21 cellular contexts compared by ENCODE assay signal in genomic region chr18:50776383-50776782, GRCh38. TPM values are rescaled to one million over a fixed set of nuclear protein-coding genes. Genes with fewer than 3 reads are reported as not detected.
"Had no signal": no experiment of that assay in that cellular context is flagged by ENCODE, and none has a peak within 500 bp of the region (broad histone marks: within the 10 kb centered on the region; RNA-seq: fewer than 3 reads in every experiment).

No MANE protein-coding gene starts in this region.

- H3K27ac Mint-ChIP-seq: natural killer cell treated with Interleukin-12 subunit alpha and Interleukin-12 subunit beta and Interleukin-15 and Interleukin-18, amount 100 ng/mL, for 72 hours; stimulated activated effector memory CD8-positive, alpha-beta T cell treated with anti-CD3 and anti-CD28 coated beads, Interleukin-12 subunit alpha, Interleukin-12 subunit beta, amount 100 ng/mL, for 72 hours; type B pancreatic cell had no signal

- H3K4me1 Mint-ChIP-seq: stimulated activated effector memory CD8-positive, alpha-beta T cell treated with anti-CD3 and anti-CD28 coated beads, Interleukin-12 subunit alpha, Interleukin-12 subunit beta, amount 100 ng/mL, for 72 hours had no signal

- H3K9me3 Mint-ChIP-seq: natural killer cell treated with Interleukin-12 subunit alpha and Interleukin-12 subunit beta and Interleukin-15 and Interleukin-18, amount 100 ng/mL, for 72 hours; stimulated activated effector memory CD8-positive, alpha-beta T cell treated with anti-CD3 and anti-CD28 coated beads, Interleukin-12 subunit alpha, Interleukin-12 subunit beta, amount 100 ng/mL, for 72 hours; type B pancreatic cell had no signal

- H3K36me3 ChIP-seq: esophagus muscularis mucosa, gastrocnemius medialis, heart right ventricle, pancreas, prostate gland, right lobe of liver, suprapubic skin, thyroid gland had no signal

- ATAC-seq: gastrocnemius medialis; heart right ventricle; left lobe of liver; natural killer cell treated with Interleukin-12 subunit alpha and Interleukin-12 subunit beta and Interleukin-15 and Interleukin-18, amount 100 ng/mL, for 72 hours; pancreas; right lobe of liver; stimulated activated effector memory CD8-positive, alpha-beta T cell treated with anti-CD3 and anti-CD28 coated beads, Interleukin-12 subunit alpha, Interleukin-12 subunit beta, amount 100 ng/mL, for 72 hours; stimulated activated naive CD8-positive, alpha-beta T cell treated with anti-CD3 and anti-CD28 coated beads, Interleukin-15, Interleukin-2, amounts not matched to agents 100 U/mL and 50 U/mL, for 24 hours had no signal

- H3K4me3 ChIP-seq: esophagus muscularis mucosa, gastrocnemius medialis, heart right ventricle, pancreas, prostate gland, right lobe of liver, suprapubic skin, thyroid gland had no signal

- H3K9me3 ChIP-seq: esophagus muscularis mucosa, gastrocnemius medialis, pancreas, prostate gland, right lobe of liver, thyroid gland had no signal

- H3K4me3 Mint-ChIP-seq: natural killer cell treated with Interleukin-12 subunit alpha and Interleukin-12 subunit beta and Interleukin-15 and Interleukin-18, amount 100 ng/mL, for 72 hours; stimulated activated effector memory CD8-positive, alpha-beta T cell treated with anti-CD3 and anti-CD28 coated beads, Interleukin-12 subunit alpha, Interleukin-12 subunit beta, amount 100 ng/mL, for 72 hours; type B pancreatic cell had no signal

- H3K4me1 ChIP-seq: esophagus muscularis mucosa, gastrocnemius medialis, heart right ventricle, pancreas, prostate gland, right lobe of liver, suprapubic skin, thyroid gland had no signal

- DNase-seq: effector memory CD4-positive, alpha-beta T cell; gastrocnemius medialis; heart right ventricle; hypothalamus; mammary epithelial cell; occipital lobe; pancreas; right lobe of liver; stimulated activated CD4-positive, alpha-beta T cell treated with anti-CD3 and anti-CD28 coated beads, Interleukin-4, amount 100 ng/mL, for 1 hour; stimulated activated CD8-positive, alpha-beta memory T cell treated with anti-CD3 and anti-CD28 coated beads, Interleukin-4, amount 100 ng/mL, for 48 hours; stimulated activated naive CD8-positive, alpha-beta T cell treated with anti-CD3 and anti-CD28 coated beads, Interleukin-15, Interleukin-2, amounts not matched to agents 100 U/mL and 50 U/mL, for 24 hours; thyroid gland had no signal

- H3K27me3 ChIP-seq: esophagus muscularis mucosa, gastrocnemius medialis, heart right ventricle, pancreas, right lobe of liver, suprapubic skin, thyroid gland had no signal

- H3K36me3 Mint-ChIP-seq: natural killer cell treated with Interleukin-12 subunit alpha and Interleukin-12 subunit beta and Interleukin-15 and Interleukin-18, amount 100 ng/mL, for 72 hours; stimulated activated effector memory CD8-positive, alpha-beta T cell treated with anti-CD3 and anti-CD28 coated beads, Interleukin-12 subunit alpha, Interleukin-12 subunit beta, amount 100 ng/mL, for 72 hours; type B pancreatic cell had no signal

- H3K27ac ChIP-seq: epithelial cell of prostate, esophagus muscularis mucosa, gastrocnemius medialis, heart right ventricle, pancreas, prostate gland, right lobe of liver, suprapubic skin, thyroid gland had no signal

RNA-seq across cellular contexts. Expression of gene MRO, which starts 43.4 kb away (rescaled TPM):
- total RNA-seq: mammary epithelial cell; myocyte; natural killer cell treated with Interleukin-12 subunit alpha and Interleukin-12 subunit beta and Interleukin-15 and Interleukin-18, amount 100 ng/mL, for 72 hours had no signal
- polyA plus RNA-seq: mammary epithelial cell had no signal
